Comparison of ENCODE assay signal across 31 cellular contexts in genomic region chr1:54994355-54994990, GRCh38. TPM values are rescaled to one million over a fixed set of nuclear protein-coding genes. Genes with fewer than 3 reads are reported as not detected.
A peak's percentile ranks its signal among the peaks of the same experiment; 100 is the strongest.
DNase-seq lines count a peak whose midpoint lies in the region; ATAC-seq and TF ChIP-seq lines count a peak whose summit lies in the region.
"Had no signal": no experiment of that assay in that cellular context is flagged by ENCODE, and none has a peak within 500 bp of the region (broad histone marks: within the 10 kb centered on the region; RNA-seq: fewer than 3 reads in every experiment).

No MANE protein-coding gene starts in this region.

- no peak overlapping the region for H3K4me3 ChIP-seq in tibial artery
- H3K4me3 ChIP-seq: heart right ventricle, mucosa of descending colon, testis, uterus had no signal

- no peak overlapping the region for H3K27ac ChIP-seq in tibial artery
- H3K27ac ChIP-seq: heart right ventricle, parathyroid adenoma, testis, uterus had no signal

- ATAC-seq in activated CD8-positive, alpha-beta T cell treated with anti-CD3 and anti-CD28 coated beads, Interleukin-2, amount 10 ng/mL, durations not matched to agents 7 days and 5 days = no peak
- no peak for ATAC-seq in activated CD8-positive, alpha-beta T cell treated with anti-CD3 and anti-CD28 coated beads for 36 hours
- no peak for ATAC-seq in WTC11
- ATAC-seq: esophagus mucosa, heart right ventricle, mucosa of descending colon, Right ventricle myocardium inferior had no signal

- H3K9me3 ChIP-seq in tibial artery = no peaks in the 10 kb centered on the region
- H3K9me3 ChIP-seq: heart right ventricle, mucosa of descending colon, testis, uterus had no signal

- H3K4me1 Mint-ChIP-seq in activated CD8-positive, alpha-beta T cell treated with anti-CD3 and anti-CD28 coated beads, Interleukin-2, amount 10 ng/mL, durations not matched to agents 7 days and 5 days (ENCODE audit: low read depth) = peaks cover 40% of the 10 kb centered on the region
- H3K4me1 Mint-ChIP-seq in activated CD8-positive, alpha-beta T cell treated with anti-CD3 and anti-CD28 coated beads for 36 hours (ENCODE audit: low read depth) = peaks cover 24% of the 10 kb centered on the region
- peaks cover 39% of the 10 kb centered on the region for H3K4me1 Mint-ChIP-seq in WTC11
- H3K4me1 Mint-ChIP-seq in immature natural killer cell = peaks cover 28 to 32% of the 10 kb centered on the region in 2 donors

- H3K36me3 ChIP-seq in tibial artery = peaks cover 0 to 7% (median 0%) of the 10 kb centered on the region in 3 donors
- H3K36me3 ChIP-seq: heart right ventricle, uterus had no signal

- CTCF ChIA-PET in activated CD8-positive, alpha-beta T cell treated with anti-CD3 and anti-CD28 coated beads, Interleukin-2, amount 10 ng/mL, durations not matched to agents 7 days and 5 days (lab: Charles Lee) = interaction anchor here (4.9 to 6.4 kb wide), 2 partner anchors 43 to 50 kb away, joined by 78 to 119 read pairs; no protein-coding TSS in a partner anchor
- CTCF ChIA-PET in activated CD8-positive, alpha-beta T cell treated with anti-CD3 and anti-CD28 coated beads for 36 hours (lab: Charles Lee) = interaction anchor here (3.0 to 5.3 kb wide), 2 partner anchors 44 to 49 kb away, joined by 56 to 64 read pairs; no protein-coding TSS in a partner anchor
- CTCF ChIA-PET in WTC11 (lab: Charles Lee) = interaction anchor here (0.5 to 11.2 kb wide), 8 partner anchors 9 to 46 kb away, joined by 3 to 373 read pairs (median 17); partner anchors contain the start of gene TMEM61

- H3K4me3 Mint-ChIP-seq in activated CD8-positive, alpha-beta T cell treated with anti-CD3 and anti-CD28 coated beads, Interleukin-2, amount 10 ng/mL, durations not matched to agents 7 days and 5 days = no peak overlapping the region
- H3K4me3 Mint-ChIP-seq in activated CD8-positive, alpha-beta T cell treated with anti-CD3 and anti-CD28 coated beads for 36 hours = no peak overlapping the region
- H3K4me3 Mint-ChIP-seq in WTC11 (peak overlapping the region; percentile 2; the same call in 1 of the 2 replicates), immature natural killer cell (no peak overlapping the region)
- H3K4me3 Mint-ChIP-seq: activated T-cell treated with anti-CD3 and anti-CD28 coated beads, Interleukin-2, amount 50 U/mL, for 24 hours; dendritic cell treated with granulocyte-macrophage colony-stimulating factor and Interleukin-4, amounts not matched to agents 40 ng/mL and 50 ng/mL, for 4 days; stimulated activated naive CD8-positive, alpha-beta T cell treated with anti-CD3 and anti-CD28 coated beads, Interleukin-15, Interleukin-2, amounts not matched to agents 100 ng/mL and 50 ng/mL, for 24 hours had no signal

- DNase-seq in activated CD8-positive, alpha-beta T cell treated with anti-CD3 and anti-CD28 coated beads, Interleukin-2, amount 10 ng/mL, durations not matched to agents 7 days and 5 days = no peak
- DNase-seq in activated CD8-positive, alpha-beta T cell treated with anti-CD3 and anti-CD28 coated beads for 36 hours = no peak
- DNase-seq in WTC11 (ENCODE audit: low spot score) = no peak
- DNase-seq in immature natural killer cell = no peak
- DNase-seq in renal cortical epithelial cell (ENCODE audit: low read depth) = peak; percentile 48
- DNase-seq in NCI-H69 (lab: John Stamatoyannopoulos, UW) = no peak
- DNase-seq in tibial artery = no peak
- DNase-seq in COLO668 (lab: John Stamatoyannopoulos, UW; ENCODE audit: unreplicated experiment) = no peak
- DNase-seq: activated CD4-positive, alpha-beta T cell treated with anti-CD3 and anti-CD28 coated beads for 1 hour; activated gamma-delta T cell treated with Interleukin-2 at 50 U/mL for 16 hours; activated T-cell treated with anti-CD3 and anti-CD28 coated beads, Interleukin-2, amount 50 U/mL, for 24 hours; central memory CD4-positive, alpha-beta T cell; foreskin fibroblast; heart right ventricle; mucosa of descending colon; MV-4-11; NCI-H1436; NCI-H2081; NCI-H526 treated with DMSO at 0.1 percent for 48 hours; small intestine; testis; uterus had no signal

- TF ChIP-seq CTCF in activated CD8-positive, alpha-beta T cell treated with anti-CD3 and anti-CD28 coated beads for 36 hours (IDR thresholded peaks at IDR 0.05) = no peak
- TF ChIP-seq CTCF in WTC11 (IDR thresholded peaks at IDR 0.05) (no peak), tibial artery (IDR thresholded peaks at IDR 0.05) (no peak)

- no peaks in the 10 kb centered on the region for H3K36me3 Mint-ChIP-seq in activated CD8-positive, alpha-beta T cell treated with anti-CD3 and anti-CD28 coated beads, Interleukin-2, amount 10 ng/mL, durations not matched to agents 7 days and 5 days (ENCODE audit: low read depth)
- no peaks in the 10 kb centered on the region for H3K36me3 Mint-ChIP-seq in activated CD8-positive, alpha-beta T cell treated with anti-CD3 and anti-CD28 coated beads for 36 hours (ENCODE audit: low read depth)
- H3K36me3 Mint-ChIP-seq in WTC11 (no peaks in the 10 kb centered on the region), immature natural killer cell (no peaks in the 10 kb centered on the region)

- POLR2A ChIA-PET in activated CD8-positive, alpha-beta T cell treated with anti-CD3 and anti-CD28 coated beads, Interleukin-2, amount 10 ng/mL, durations not matched to agents 7 days and 5 days (lab: Charles Lee) = no interaction called here
- POLR2A ChIA-PET in activated CD8-positive, alpha-beta T cell treated with anti-CD3 and anti-CD28 coated beads for 36 hours (lab: Charles Lee) = interaction anchor here (1.5 kb wide), 1 partner anchor 10 kb away, joined by 3 read pairs; no protein-coding TSS in a partner anchor
- POLR2A ChIA-PET in WTC11 (lab: Charles Lee) = no interaction called here

- peaks cover 0 to 39% of the 10 kb centered on the region in 2 donors for H3K27me3 ChIP-seq in tibial artery
- H3K27me3 ChIP-seq: testis, uterus had no signal

- peaks cover 29% of the 10 kb centered on the region for H3K27me3 Mint-ChIP-seq in activated CD8-positive, alpha-beta T cell treated with anti-CD3 and anti-CD28 coated beads, Interleukin-2, amount 10 ng/mL, durations not matched to agents 7 days and 5 days (ENCODE audit: low read depth)
- H3K27me3 Mint-ChIP-seq in activated CD8-positive, alpha-beta T cell treated with anti-CD3 and anti-CD28 coated beads for 36 hours = peaks cover 37% of the 10 kb centered on the region
- H3K27me3 Mint-ChIP-seq in WTC11 (ENCODE audit: low read depth) = peaks cover 49% of the 10 kb centered on the region
- H3K27me3 Mint-ChIP-seq in immature natural killer cell (ENCODE audit: low read depth in 3 of 3) = peaks cover 8 to 22% (median 10%) of the 10 kb centered on the region in 3 donors

- no peaks in the 10 kb centered on the region for H3K9me3 Mint-ChIP-seq in activated CD8-positive, alpha-beta T cell treated with anti-CD3 and anti-CD28 coated beads, Interleukin-2, amount 10 ng/mL, durations not matched to agents 7 days and 5 days (ENCODE audit: insufficient read depth)
- no peaks in the 10 kb centered on the region for H3K9me3 Mint-ChIP-seq in activated CD8-positive, alpha-beta T cell treated with anti-CD3 and anti-CD28 coated beads for 36 hours
- H3K9me3 Mint-ChIP-seq in WTC11 (peaks cover 3% of the 10 kb centered on the region; the same call in 1 of the 2 replicates), immature natural killer cell (peaks cover 0 to 1% (median 0%) of the 10 kb centered on the region in 6 donors)
- H3K9me3 Mint-ChIP-seq: activated T-cell treated with anti-CD3 and anti-CD28 coated beads, Interleukin-2, amount 50 U/mL, for 24 hours; dendritic cell treated with granulocyte-macrophage colony-stimulating factor and Interleukin-4, amounts not matched to agents 40 ng/mL and 50 ng/mL, for 4 days; stimulated activated naive CD8-positive, alpha-beta T cell treated with anti-CD3 and anti-CD28 coated beads, Interleukin-15, Interleukin-2, amounts not matched to agents 100 ng/mL and 50 ng/mL, for 24 hours had no signal

- peaks cover 0 to 21% (median 15%) of the 10 kb centered on the region in 4 donors for H3K4me1 ChIP-seq in tibial artery
- H3K4me1 ChIP-seq: parathyroid adenoma, testis, uterus had no signal

- peak overlapping the region; percentile 87 for H3K27ac Mint-ChIP-seq in activated CD8-positive, alpha-beta T cell treated with anti-CD3 and anti-CD28 coated beads, Interleukin-2, amount 10 ng/mL, durations not matched to agents 7 days and 5 days
- H3K27ac Mint-ChIP-seq in activated CD8-positive, alpha-beta T cell treated with anti-CD3 and anti-CD28 coated beads for 36 hours = no peak overlapping the region
- H3K27ac Mint-ChIP-seq in WTC11 (0 out of 2 replicates have a peak overlapping the region, but pooled peaks have one; percentile 22), immature natural killer cell (peak overlapping the region; percentile 24 to 90 (median 80))
- H3K27ac Mint-ChIP-seq: activated T-cell treated with anti-CD3 and anti-CD28 coated beads, Interleukin-2, amount 50 U/mL, for 24 hours; dendritic cell treated with granulocyte-macrophage colony-stimulating factor and Interleukin-4, amounts not matched to agents 40 ng/mL and 50 ng/mL, for 4 days; stimulated activated naive CD8-positive, alpha-beta T cell treated with anti-CD3 and anti-CD28 coated beads, Interleukin-15, Interleukin-2, amounts not matched to agents 100 ng/mL and 50 ng/mL, for 24 hours had no signal

- intact Hi-C loops in activated CD8-positive, alpha-beta T cell treated with anti-CD3 and anti-CD28 coated beads for 36 hours (cut with micrococcal nuclease) = loop anchor here (2.0 kb wide), 1 partner anchor 44 kb away; no protein-coding TSS in a partner anchor
- intact Hi-C loops in tibial artery (cut with DNase I; ENCODE audit: low total_unique reads) = no loop called here

RNA-seq across cellular contexts. Expression of gene BSND, which starts 4.3 kb away (rescaled TPM):
- total RNA-seq in activated CD8-positive, alpha-beta T cell treated with anti-CD3 and anti-CD28 coated beads, Interleukin-2, amount 10 ng/mL, durations not matched to agents 7 days and 5 days = under 1 TPM in 1 of 2 experiments, not detected in 1; 0.05 TPM
- total RNA-seq in activated CD8-positive, alpha-beta T cell treated with anti-CD3 and anti-CD28 coated beads for 36 hours = not detected
- 0.30 to 0.42 TPM (median 0.37 TPM) in 3 replicates for total RNA-seq in WTC11 (2021)
- polyA plus RNA-seq in immature natural killer cell = not detected
- total RNA-seq in renal cortical epithelial cell = 0.45 TPM in 1 of 2 replicates, not detected in the other
- total RNA-seq: esophagus mucosa; H4; heart right ventricle; lung microvascular endothelial cell; mucosa of descending colon; Right ventricle myocardium inferior; T-helper 2 cell treated with Interferon-gamma antibody and Interleukin-4, amounts not matched to agents 100 ng/mL and 5 ng/mL, for 36 hours; uterus had no signal
- polyA plus RNA-seq: heart right ventricle, neural cell had no signal

RNA-seq across cellular contexts. Expression of gene TMEM61, which starts 14.0 kb away (rescaled TPM):
- not detected for total RNA-seq in activated CD8-positive, alpha-beta T cell treated with anti-CD3 and anti-CD28 coated beads, Interleukin-2, amount 10 ng/mL, durations not matched to agents 7 days and 5 days
- total RNA-seq in activated CD8-positive, alpha-beta T cell treated with anti-CD3 and anti-CD28 coated beads for 36 hours = not detected
- total RNA-seq in WTC11 (2021) = 0.41 to 0.74 TPM (median 0.44 TPM) in 3 replicates
- not detected for polyA plus RNA-seq in immature natural killer cell
- total RNA-seq in renal cortical epithelial cell = 0.35 TPM in 1 of 2 replicates, not detected in the other
- total RNA-seq: lung microvascular endothelial cell; Right ventricle myocardium inferior; T-helper 2 cell treated with Interferon-gamma antibody and Interleukin-4, amounts not matched to agents 100 ng/mL and 5 ng/mL, for 36 hours had no signal
- polyA plus RNA-seq: neural cell had no signal

RNA-seq across cellular contexts. Expression of gene PCSK9, which starts 44.9 kb away (rescaled TPM):
- total RNA-seq in activated CD8-positive, alpha-beta T cell treated with anti-CD3 and anti-CD28 coated beads, Interleukin-2, amount 10 ng/mL, durations not matched to agents 7 days and 5 days = not detected
- total RNA-seq in activated CD8-positive, alpha-beta T cell treated with anti-CD3 and anti-CD28 coated beads for 36 hours = not detected
- total RNA-seq in WTC11 (2021) (47.9 to 73.2 TPM (median 49.3 TPM) in 3 replicates), renal cortical epithelial cell (1.1 and 17.5 TPM in 2 replicates)
- not detected for polyA plus RNA-seq in immature natural killer cell
- total RNA-seq: lung microvascular endothelial cell, Right ventricle myocardium inferior had no signal
- polyA plus RNA-seq: neural cell had no signal
